In the genomic region with DNA sequence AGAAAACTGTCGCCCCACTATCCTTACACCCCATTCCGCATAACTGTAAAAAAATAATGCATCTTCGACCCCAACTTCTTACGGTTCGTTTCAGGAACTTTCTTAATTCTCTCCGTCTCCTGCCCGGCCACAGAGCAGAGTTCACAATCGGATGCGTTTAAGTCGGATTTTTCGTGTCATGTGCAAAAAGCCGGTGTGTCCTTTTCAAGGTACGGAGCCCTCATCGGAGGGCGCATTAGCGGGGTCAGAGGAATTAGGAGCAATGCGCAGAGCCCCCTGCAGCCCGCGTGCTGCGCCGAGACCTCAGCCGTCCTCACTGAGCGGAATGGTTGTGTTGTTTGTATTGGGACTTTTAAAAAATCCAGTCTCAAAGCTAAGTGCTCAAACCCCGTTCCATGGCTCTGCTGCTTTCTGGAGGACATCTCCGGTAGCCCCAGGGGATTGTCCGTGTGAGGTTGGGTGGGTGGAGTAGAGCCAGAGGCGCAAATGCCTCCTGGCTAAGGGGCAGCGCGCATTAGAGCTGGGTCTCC, we compare ENCODE assay signal across 1 cellular context.
TF ChIP-seq lines count a peak whose summit lies in the region.

No MANE protein-coding gene starts in this region.

TF ChIP-seq in H1, 55 proteins besides CTCF, POLR2A, EP300 and RAD21:
- TF ChIP-seq ASH2L (IDR thresholded peaks at IDR 0.05; ENCODE audit: low read length) (no peak), BACH1 (IDR thresholded peaks at IDR 0.05; ENCODE audit: low read length) (no peak), EZH2 (IDR thresholded peaks at IDR 0.05; ENCODE audit: low read depth, low read length, severe bottlenecking) (peak; percentile 95), SUZ12 (IDR thresholded peaks at IDR 0.05; ENCODE audit: low read length) (peak; percentile 89), CTBP2 (IDR thresholded peaks at IDR 0.05; ENCODE audit: borderline replicate concordance, insufficient read depth, insufficient read length, low read length) (peak; percentile 50), RNF2 (IDR thresholded peaks at IDR 0.05; ENCODE audit: borderline replicate concordance, low read depth, low read length, missing control alignments, poor library complexity, severe bottlenecking) (peak; percentile 95)
